2 cellular contexts compared by ENCODE assay signal in genomic region chr19:40390084-40390742, GRCh38.
TF ChIP-seq lines count a peak whose summit lies in the region.

A gene with protein sequence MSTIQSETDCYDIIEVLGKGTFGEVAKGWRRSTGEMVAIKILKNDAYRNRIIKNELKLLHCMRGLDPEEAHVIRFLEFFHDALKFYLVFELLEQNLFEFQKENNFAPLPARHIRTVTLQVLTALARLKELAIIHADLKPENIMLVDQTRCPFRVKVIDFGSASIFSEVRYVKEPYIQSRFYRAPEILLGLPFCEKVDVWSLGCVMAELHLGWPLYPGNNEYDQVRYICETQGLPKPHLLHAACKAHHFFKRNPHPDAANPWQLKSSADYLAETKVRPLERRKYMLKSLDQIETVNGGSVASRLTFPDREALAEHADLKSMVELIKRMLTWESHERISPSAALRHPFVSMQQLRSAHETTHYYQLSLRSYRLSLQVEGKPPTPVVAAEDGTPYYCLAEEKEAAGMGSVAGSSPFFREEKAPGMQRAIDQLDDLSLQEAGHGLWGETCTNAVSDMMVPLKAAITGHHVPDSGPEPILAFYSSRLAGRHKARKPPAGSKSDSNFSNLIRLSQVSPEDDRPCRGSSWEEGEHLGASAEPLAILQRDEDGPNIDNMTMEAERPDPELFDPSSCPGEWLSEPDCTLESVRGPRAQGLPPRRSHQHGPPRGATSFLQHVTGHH (minus strand): TSS chr19:40390181. CDS start chr19:40389902, 279 bp downstream.

TF ChIP-seq in WTC11, 78 proteins besides CTCF, POLR2A, EP300 and RAD21:
- TF ChIP-seq RORB (CRISPR knock-in tag; IDR thresholded peaks at IDR 0.05) = no peak
- TF ChIP-seq MYBL2 (CRISPR knock-in tag; IDR thresholded peaks at IDR 0.05) = no peak
- no peak for TF ChIP-seq SOX15 (CRISPR knock-in tag; IDR thresholded peaks at IDR 0.05)
- no peak for TF ChIP-seq GRHL2 (CRISPR knock-in tag; IDR thresholded peaks at IDR 0.05; ENCODE audit: insufficient replicate concordance, severe bottlenecking)
- no peak for TF ChIP-seq ZNF671 (CRISPR knock-in tag; IDR thresholded peaks at IDR 0.05)
- TF ChIP-seq RELA (CRISPR knock-in tag; IDR thresholded peaks at IDR 0.05; ENCODE audit: borderline replicate concordance) = no peak
- no peak for TF ChIP-seq ZNF263 (CRISPR knock-in tag; IDR thresholded peaks at IDR 0.05; ENCODE audit: low read depth)
- TF ChIP-seq NR2C2 (CRISPR knock-in tag; IDR thresholded peaks at IDR 0.05) = no peak
- TF ChIP-seq OVOL2 (CRISPR knock-in tag; IDR thresholded peaks at IDR 0.05; ENCODE audit: borderline replicate concordance) = no peak
- TF ChIP-seq JUN (CRISPR knock-in tag; IDR thresholded peaks at IDR 0.05) = no peak
- TF ChIP-seq TEAD1 (CRISPR knock-in tag; IDR thresholded peaks at IDR 0.05) = no peak
- TF ChIP-seq, protein P1, sequence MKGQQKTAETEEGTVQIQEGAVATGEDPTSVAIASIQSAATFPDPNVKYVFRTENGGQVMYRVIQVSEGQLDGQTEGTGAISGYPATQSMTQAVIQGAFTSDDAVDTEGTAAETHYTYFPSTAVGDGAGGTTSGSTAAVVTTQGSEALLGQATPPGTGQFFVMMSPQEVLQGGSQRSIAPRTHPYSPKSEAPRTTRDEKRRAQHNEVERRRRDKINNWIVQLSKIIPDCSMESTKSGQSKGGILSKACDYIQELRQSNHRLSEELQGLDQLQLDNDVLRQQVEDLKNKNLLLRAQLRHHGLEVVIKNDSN (CRISPR knock-in tag; IDR thresholded peaks at IDR 0.05) = no peak
- TF ChIP-seq SMAD4 (CRISPR knock-in tag; IDR thresholded peaks at IDR 0.05) = no peak
- no peak for TF ChIP-seq CREB1 (CRISPR knock-in tag; IDR thresholded peaks at IDR 0.05)
- TF ChIP-seq ZNF121 (CRISPR knock-in tag; IDR thresholded peaks at IDR 0.05) = no peak
- TF ChIP-seq TP53 (CRISPR knock-in tag; IDR thresholded peaks at IDR 0.05) = no peak
- TF ChIP-seq, protein P2, sequence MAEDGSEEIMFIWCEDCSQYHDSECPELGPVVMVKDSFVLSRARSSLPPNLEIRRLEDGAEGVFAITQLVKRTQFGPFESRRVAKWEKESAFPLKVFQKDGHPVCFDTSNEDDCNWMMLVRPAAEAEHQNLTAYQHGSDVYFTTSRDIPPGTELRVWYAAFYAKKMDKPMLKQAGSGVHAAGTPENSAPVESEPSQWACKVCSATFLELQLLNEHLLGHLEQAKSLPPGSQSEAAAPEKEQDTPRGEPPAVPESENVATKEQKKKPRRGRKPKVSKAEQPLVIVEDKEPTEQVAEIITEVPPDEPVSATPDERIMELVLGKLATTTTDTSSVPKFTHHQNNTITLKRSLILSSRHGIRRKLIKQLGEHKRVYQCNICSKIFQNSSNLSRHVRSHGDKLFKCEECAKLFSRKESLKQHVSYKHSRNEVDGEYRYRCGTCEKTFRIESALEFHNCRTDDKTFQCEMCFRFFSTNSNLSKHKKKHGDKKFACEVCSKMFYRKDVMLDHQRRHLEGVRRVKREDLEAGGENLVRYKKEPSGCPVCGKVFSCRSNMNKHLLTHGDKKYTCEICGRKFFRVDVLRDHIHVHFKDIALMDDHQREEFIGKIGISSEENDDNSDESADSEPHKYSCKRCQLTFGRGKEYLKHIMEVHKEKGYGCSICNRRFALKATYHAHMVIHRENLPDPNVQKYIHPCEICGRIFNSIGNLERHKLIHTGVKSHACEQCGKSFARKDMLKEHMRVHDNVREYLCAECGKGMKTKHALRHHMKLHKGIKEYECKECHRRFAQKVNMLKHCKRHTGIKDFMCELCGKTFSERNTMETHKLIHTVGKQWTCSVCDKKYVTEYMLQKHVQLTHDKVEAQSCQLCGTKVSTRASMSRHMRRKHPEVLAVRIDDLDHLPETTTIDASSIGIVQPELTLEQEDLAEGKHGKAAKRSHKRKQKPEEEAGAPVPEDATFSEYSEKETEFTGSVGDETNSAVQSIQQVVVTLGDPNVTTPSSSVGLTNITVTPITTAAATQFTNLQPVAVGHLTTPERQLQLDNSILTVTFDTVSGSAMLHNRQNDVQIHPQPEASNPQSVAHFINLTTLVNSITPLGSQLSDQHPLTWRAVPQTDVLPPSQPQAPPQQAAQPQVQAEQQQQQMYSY (CRISPR knock-in tag; IDR thresholded peaks at IDR 0.05) = no peak

TF ChIP-seq in H1, 55 proteins besides CTCF, POLR2A, EP300 and RAD21:
- TF ChIP-seq RNF2 (IDR thresholded peaks at IDR 0.05; ENCODE audit: borderline replicate concordance, low read depth, low read length, missing control alignments, poor library complexity, severe bottlenecking) = no peak
- TF ChIP-seq SIRT6 (IDR thresholded peaks at IDR 0.05; ENCODE audit: low read length) = no peak
- TF ChIP-seq KDM1A (IDR thresholded peaks at IDR 0.05; ENCODE audit: borderline replicate concordance, low read length) = peak; percentile 85; the same call in 1 of the 2 replicates
- peak; percentile 32 for TF ChIP-seq ASH2L (IDR thresholded peaks at IDR 0.05; ENCODE audit: low read length)
- no peak for TF ChIP-seq E2F6 (IDR thresholded peaks at IDR 0.05)
TF ChIP-seq in H1: peak in this region for 2.
